In the genomic region with DNA sequence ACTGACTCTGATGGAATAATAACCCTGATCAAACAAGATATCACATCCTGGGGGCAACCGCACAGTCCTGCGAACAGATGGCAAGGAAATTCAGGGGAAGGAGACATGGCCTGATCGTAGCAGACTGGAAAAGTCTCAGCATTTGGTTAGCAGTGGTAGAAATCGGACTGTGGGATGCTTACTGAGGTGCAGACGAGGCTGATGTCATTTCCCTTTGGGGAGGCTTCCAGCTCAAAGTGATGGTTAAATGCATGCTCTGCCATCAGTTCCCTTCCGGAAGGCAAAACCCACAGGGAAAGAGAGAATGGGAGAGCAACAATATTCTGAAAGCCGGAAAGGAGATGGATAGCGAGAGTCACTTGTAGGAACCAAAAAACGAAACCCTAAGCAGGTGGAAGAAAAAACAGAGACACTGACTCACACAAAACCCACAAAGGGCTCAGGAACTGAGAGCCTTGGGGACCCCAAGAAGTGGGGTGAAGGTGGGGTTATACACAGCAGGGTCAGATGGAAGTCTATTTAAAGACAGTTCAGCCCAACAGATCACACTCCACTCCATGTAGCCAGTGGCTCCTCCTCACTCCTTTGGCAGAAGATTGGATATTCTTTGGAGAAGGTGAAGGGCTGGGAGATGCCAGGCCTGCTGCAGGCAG, we compare ENCODE assay signal across 16 cellular contexts.
DNase-seq lines count a peak whose midpoint lies in the region; ATAC-seq and TF ChIP-seq lines count a peak whose summit lies in the region.
"Had no signal": no experiment of that assay in that cellular context is flagged by ENCODE, and none has a peak within 500 bp of the region (broad histone marks: within the 10 kb centered on the region; RNA-seq: fewer than 3 reads in every experiment).

No MANE protein-coding gene starts in this region.

- DNase-seq in activated naive CD4-positive, alpha-beta T cell treated with anti-CD3 and anti-CD28 coated beads, Interleukin-2, amount 10 ng/mL, durations not matched to agents 7 days and 5 days: no peak
- no peak for DNase-seq in activated naive CD4-positive, alpha-beta T cell treated with anti-CD3 and anti-CD28 coated beads, Interleukin-2, amount 50 U/mL, for 72 hours (ENCODE audit: low spot score in 2 of 2)
- peak; percentile 13 for DNase-seq in spleen
- no peak for DNase-seq in GF-D8 (lab: John Stamatoyannopoulos, UW)
- DNase-seq in sigmoid colon: no peak
- DNase-seq in iPS-NIHi11 (ENCODE audit: low spot score): no peak
- DNase-seq: activated gamma-delta T cell; NCI-H345; RPMI8226; stimulated activated naive CD4-positive, alpha-beta T cell treated with Interleukin-2 at 50 U/mL for 16 hours; SW 1271; upper lobe of right lung had no signal

- TF ChIP-seq POLR2A in spleen (IDR thresholded peaks at IDR 0.05) (no peak), sigmoid colon (IDR thresholded peaks at IDR 0.05) (no peak)

- no peak overlapping the region for H3K4me3 ChIP-seq in spleen
- no peak overlapping the region for H3K4me3 ChIP-seq in sigmoid colon
- H3K4me3 ChIP-seq: gastroesophageal sphincter, upper lobe of right lung had no signal

- no peak for ATAC-seq in activated naive CD4-positive, alpha-beta T cell treated with anti-CD3 and anti-CD28 coated beads, Interleukin-2, amount 50 U/mL, for 72 hours
- ATAC-seq: HepG2 had no signal

- 79 to 94% (median 86%) methylated on average over 9 of the region's 9 CpGs for WGBS in spleen, 5 donors
- 69 to 76% methylated on average over 9 of the region's 9 CpGs for WGBS in sigmoid colon, 2 donors

- peak overlapping the region in 2 of 8 donors; percentile 4 to 14 for H3K27ac ChIP-seq in spleen
- no peak overlapping the region for H3K27ac ChIP-seq in sigmoid colon
- H3K27ac ChIP-seq: gastroesophageal sphincter, upper lobe of right lung had no signal

- no peaks in the 10 kb centered on the region for H3K27me3 ChIP-seq in spleen (replicated peaks in 1 of 7)
- no peaks in the 10 kb centered on the region for H3K27me3 ChIP-seq in sigmoid colon
- H3K27me3 ChIP-seq: gastroesophageal sphincter, upper lobe of right lung had no signal

- H3K4me1 Mint-ChIP-seq in activated naive CD4-positive, alpha-beta T cell treated with anti-CD3 and anti-CD28 coated beads, Interleukin-2, amount 10 ng/mL, durations not matched to agents 7 days and 5 days: no peaks in the 10 kb centered on the region
- H3K4me1 Mint-ChIP-seq in IgD-negative memory B cell: peaks cover 0 to 2% (median 0%) of the 10 kb centered on the region in 3 donors
- H3K4me1 Mint-ChIP-seq in brain: peaks cover 12% of the 10 kb centered on the region

- no peak overlapping the region for H3K4me3 Mint-ChIP-seq in activated naive CD4-positive, alpha-beta T cell treated with anti-CD3 and anti-CD28 coated beads, Interleukin-2, amount 10 ng/mL, durations not matched to agents 7 days and 5 days
- H3K4me3 Mint-ChIP-seq in IgD-negative memory B cell (peak overlapping the region in 1 of 4 donors; percentile 3), brain (no peak overlapping the region)

- H3K36me3 Mint-ChIP-seq in activated naive CD4-positive, alpha-beta T cell treated with anti-CD3 and anti-CD28 coated beads, Interleukin-2, amount 10 ng/mL, durations not matched to agents 7 days and 5 days: peaks cover 76% of the 10 kb centered on the region
- peaks cover 7 to 9% of the 10 kb centered on the region in 2 donors for H3K36me3 Mint-ChIP-seq in activated naive CD4-positive, alpha-beta T cell treated with anti-CD3 and anti-CD28 coated beads, Interleukin-2, amount 50 U/mL, for 72 hours
- H3K36me3 Mint-ChIP-seq in IgD-negative memory B cell (peaks cover 12% of the 10 kb centered on the region), brain (no peaks in the 10 kb centered on the region)

- H3K4me1 ChIP-seq in spleen (no peaks in the 10 kb centered on the region), sigmoid colon (no peaks in the 10 kb centered on the region)
- H3K4me1 ChIP-seq: gastroesophageal sphincter, upper lobe of right lung had no signal

- TF ChIP-seq CTCF in brain (conservative IDR thresholded peaks at IDR 0.05) (no peak), spleen (IDR thresholded peaks at IDR 0.05 in 8 of 11, conservative IDR thresholded peaks at IDR 0.05 in 3 of 11) (no peak), sigmoid colon (IDR thresholded peaks at IDR 0.05) (no peak)

- H3K27ac Mint-ChIP-seq in activated naive CD4-positive, alpha-beta T cell treated with anti-CD3 and anti-CD28 coated beads, Interleukin-2, amount 10 ng/mL, durations not matched to agents 7 days and 5 days: peak overlapping the region; percentile 61
- peak overlapping the region in 1 of 2 donors; percentile 52 for H3K27ac Mint-ChIP-seq in activated naive CD4-positive, alpha-beta T cell treated with anti-CD3 and anti-CD28 coated beads, Interleukin-2, amount 50 U/mL, for 72 hours
- peak overlapping the region; percentile 4 to 87 (median 68) for H3K27ac Mint-ChIP-seq in IgD-negative memory B cell
- H3K27ac Mint-ChIP-seq in brain: peak overlapping the region in 3 of 5 experiments; percentile 5 to 44 (median 36)

- H3K36me3 ChIP-seq in spleen (peaks cover 2 to 100% (median 88%) of the 10 kb centered on the region in 6 donors), sigmoid colon (no peaks in the 10 kb centered on the region)
- H3K36me3 ChIP-seq: gastroesophageal sphincter had no signal

- intact Hi-C loops in spleen (cut with DNase I; ENCODE audit: low total_unique reads) (no loop called here), sigmoid colon (cut with DNase I) (no loop called here)

- CTCF ChIA-PET in activated naive CD4-positive, alpha-beta T cell treated with anti-CD3 and anti-CD28 coated beads, Interleukin-2, amount 10 ng/mL, durations not matched to agents 7 days and 5 days (lab: Charles Lee): no interaction called here

- H3K9me3 ChIP-seq in spleen (no peaks in the 10 kb centered on the region), sigmoid colon (no peaks in the 10 kb centered on the region)
- H3K9me3 ChIP-seq: gastroesophageal sphincter, upper lobe of right lung had no signal

- no peak for TF ChIP-seq EP300 in sigmoid colon (IDR thresholded peaks at IDR 0.05)

- no peaks in the 10 kb centered on the region for H3K27me3 Mint-ChIP-seq in activated naive CD4-positive, alpha-beta T cell treated with anti-CD3 and anti-CD28 coated beads, Interleukin-2, amount 10 ng/mL, durations not matched to agents 7 days and 5 days
- H3K27me3 Mint-ChIP-seq in IgD-negative memory B cell (no peaks in the 10 kb centered on the region), brain (peaks cover under 1% of the 10 kb centered on the region)

- no peaks in the 10 kb centered on the region for H3K9me3 Mint-ChIP-seq in activated naive CD4-positive, alpha-beta T cell treated with anti-CD3 and anti-CD28 coated beads, Interleukin-2, amount 10 ng/mL, durations not matched to agents 7 days and 5 days
- no peaks in the 10 kb centered on the region for H3K9me3 Mint-ChIP-seq in activated naive CD4-positive, alpha-beta T cell treated with anti-CD3 and anti-CD28 coated beads, Interleukin-2, amount 50 U/mL, for 72 hours
- H3K9me3 Mint-ChIP-seq in IgD-negative memory B cell (no peaks in the 10 kb centered on the region), brain (peaks cover 0 to 6% (median 3%) of the 10 kb centered on the region in 5 experiments)
